8 cellular contexts compared by ENCODE assay signal in genomic region chr4:83771113-83771705, GRCh38.
DNase-seq lines count a peak whose midpoint lies in the region; ATAC-seq and TF ChIP-seq lines count a peak whose summit lies in the region.

No MANE protein-coding gene starts in this region.

- no peaks in the 10 kb centered on the region for H3K9me3 ChIP-seq in Loucy (ENCODE audit: insufficient read depth, low read depth, low read length)
- no peaks in the 10 kb centered on the region for H3K9me3 ChIP-seq in adrenal gland (replicated peaks in 1 of 3)
- no peaks in the 10 kb centered on the region for H3K9me3 ChIP-seq in hepatocyte (ENCODE audit: low read depth)
- no peaks in the 10 kb centered on the region for H3K9me3 ChIP-seq in tibial nerve

- H3F3A ChIP-seq in Loucy (ENCODE audit: low read depth), result no peaks in the 10 kb centered on the region

- H3K27me3 ChIP-seq in Loucy (ENCODE audit: insufficient read depth, low read length, poor library complexity, severe bottlenecking), result no peaks in the 10 kb centered on the region
- H3K27me3 ChIP-seq in adrenal gland, result no peaks in the 10 kb centered on the region
- H3K27me3 ChIP-seq in hepatocyte, result peaks cover 5% of the 10 kb centered on the region
- no peaks in the 10 kb centered on the region for H3K27me3 ChIP-seq in tibial nerve

- ATAC-seq in Right ventricle myocardium inferior, result peak; percentile 71
- no peak for ATAC-seq in GM21528 (IDR thresholded peaks at IDR 0.05; ENCODE audit: low FRiP score, unreplicated experiment)

- DNase-seq in Right ventricle myocardium inferior (ENCODE audit: missing footprints) (no peak), cardiac septum (ENCODE audit: low spot score) (no peak), adrenal gland (peak in 2 of 7 donors; percentile 4 to 64), hepatocyte (ENCODE audit: low spot score) (peak; percentile 71), tibial nerve (ENCODE audit: low spot score in 2 of 2) (no peak)
- no peak for DNase-seq in activated CD4-positive, CD25-positive, alpha-beta regulatory T cell treated with anti-CD3 and anti-CD28 coated beads, Interleukin-2, amount 50 U/mL, for 72 hours

- H2AFZ ChIP-seq in Loucy (ENCODE audit: low read length), result no peak overlapping the region
- no peak overlapping the region for H2AFZ ChIP-seq in hepatocyte

- H3K4me1 ChIP-seq in Loucy (ENCODE audit: insufficient read depth, low read length, poor library complexity, severe bottlenecking), result no peaks in the 10 kb centered on the region
- no peaks in the 10 kb centered on the region for H3K4me1 ChIP-seq in adrenal gland (replicated peaks in 1 of 2)
- H3K4me1 ChIP-seq in hepatocyte (ENCODE audit: insufficient read depth), result no peaks in the 10 kb centered on the region
- no peaks in the 10 kb centered on the region for H3K4me1 ChIP-seq in tibial nerve

- intact Hi-C loops in Right ventricle myocardium inferior (cut with DNase I) (loop anchor here (2.0 to 5.0 kb wide), 2 partner anchors 76 to 731 kb away; no protein-coding TSS in a partner anchor), cardiac septum (cut with DNase I) (loop anchor here (5.0 kb wide), 1 partner anchor 731 kb away; no protein-coding TSS in a partner anchor), adrenal gland (cut with DNase I) (no loop called here)

- TF ChIP-seq EP300 in tibial nerve (IDR thresholded peaks at IDR 0.05), result no peak

- no peak for TF ChIP-seq POLR2A in adrenal gland (IDR thresholded peaks at IDR 0.05)
- no peak for TF ChIP-seq POLR2A in tibial nerve (IDR thresholded peaks at IDR 0.05)

- H3K27ac ChIP-seq in adrenal gland (no peak overlapping the region), hepatocyte (no peak overlapping the region), tibial nerve (no peak overlapping the region)

- no peak overlapping the region for H3K9ac ChIP-seq in Loucy (ENCODE audit: low read depth, low read length, poor library complexity, severe bottlenecking)

- H3K4me2 ChIP-seq in Loucy (ENCODE audit: low read depth, low read length, poor library complexity, severe bottlenecking) (no peak overlapping the region), hepatocyte (no peak overlapping the region)

- H3K79me2 ChIP-seq in Loucy (ENCODE audit: insufficient read depth, low read length), result no peaks in the 10 kb centered on the region
- no peaks in the 10 kb centered on the region for H3K79me2 ChIP-seq in hepatocyte

- TF ChIP-seq CTCF in Loucy (conservative IDR thresholded peaks at IDR 0.05; ENCODE audit: low read length), result peak; percentile 77
- TF ChIP-seq CTCF in adrenal gland (IDR thresholded peaks at IDR 0.05), result peak in 4 of 6 experiments; percentile 13 to 33 (median 29)
- peak; percentile 73 for TF ChIP-seq CTCF in hepatocyte (IDR thresholded peaks at IDR 0.05; ENCODE audit: poor library complexity)
- TF ChIP-seq CTCF in tibial nerve (IDR thresholded peaks at IDR 0.05), result peak in 3 of 5 experiments; percentile 15 to 18 (median 17)

- H3K4me3 ChIP-seq in Loucy (ENCODE audit: low read length, poor library complexity, severe bottlenecking) (no peak overlapping the region), adrenal gland (no peak overlapping the region), hepatocyte (no peak overlapping the region), tibial nerve (no peak overlapping the region)

- H3K36me3 ChIP-seq in Loucy (ENCODE audit: insufficient read depth, low read length) (no peaks in the 10 kb centered on the region), adrenal gland (replicated peaks in 1 of 2) (no peaks in the 10 kb centered on the region), hepatocyte (replicated peaks; ENCODE audit: insufficient read depth, low read depth) (no peaks in the 10 kb centered on the region), tibial nerve (no peaks in the 10 kb centered on the region)

- no peaks in the 10 kb centered on the region for H3K9me2 ChIP-seq in Loucy (replicated peaks; ENCODE audit: low read depth, low read length)
- H3K9me2 ChIP-seq in hepatocyte (replicated peaks; ENCODE audit: insufficient read depth), result no peaks in the 10 kb centered on the region

- 0 to 5% (median 4%) methylated on average over 2 of the region's 2 CpGs for WGBS in adrenal gland, 4 donors
- WGBS in hepatocyte (ENCODE audit: low lambda C conversion rate, missing lambda C conversion rate), result 4% methylated on average over 2 of the region's 2 CpGs
- WGBS in tibial nerve, 2 donors, result 4 to 8% methylated on average over 2 of the region's 2 CpGs

- H4K20me1 ChIP-seq in Loucy (ENCODE audit: insufficient read depth, low read length, poor library complexity, severe bottlenecking), result no peaks in the 10 kb centered on the region
- no peaks in the 10 kb centered on the region for H4K20me1 ChIP-seq in hepatocyte (ENCODE audit: insufficient read depth, poor library complexity, severe bottlenecking)

Comparison
In these comparisons a context has a peak if more than half of its experiments do, and no peak if none do; other contexts are left out.
1. CTCF ChIP-seq: peak in every context shown above with its lines; median percentile 77 in Loucy; 73 in hepatocyte; 29 in adrenal gland; 17 in tibial nerve.
2. intact Hi-C loops: an anchor here in Right ventricle myocardium inferior (2.0 to 5.0 kb wide) and cardiac septum (5.0 kb wide); none called in adrenal gland.